ENCODE assay signal across 8 cellular contexts in genomic region chr1:167553136-167554027, GRCh38. TPM values are rescaled to one million over a fixed set of nuclear protein-coding genes. Genes with fewer than 3 reads are reported as not detected.
DNase-seq lines count a peak whose midpoint lies in the region; ATAC-seq and TF ChIP-seq lines count a peak whose summit lies in the region.

CREG1 (minus strand) TSS chr1:167553762.

- H3K9me3 Mint-ChIP-seq in activated naive CD4-positive, alpha-beta T cell treated with anti-CD3 and anti-CD28 coated beads, Interleukin-2, amount 50 U/mL, for 24 hours, result no peaks in the 10 kb centered on the region

- H3K4me3 Mint-ChIP-seq in activated naive CD4-positive, alpha-beta T cell treated with anti-CD3 and anti-CD28 coated beads, Interleukin-2, amount 50 U/mL, for 24 hours, result peak within 1 kb of the TSS; percentile 94

- H3K27ac Mint-ChIP-seq in activated naive CD4-positive, alpha-beta T cell treated with anti-CD3 and anti-CD28 coated beads, Interleukin-2, amount 50 U/mL, for 24 hours, result peak within 1 kb of the TSS; percentile 46

- H3K4me1 Mint-ChIP-seq in activated naive CD4-positive, alpha-beta T cell treated with anti-CD3 and anti-CD28 coated beads, Interleukin-2, amount 50 U/mL, for 24 hours, result peaks cover 53% of the 10 kb centered on the region

- no peaks in the 10 kb centered on the region for H3K36me3 Mint-ChIP-seq in activated naive CD4-positive, alpha-beta T cell treated with anti-CD3 and anti-CD28 coated beads, Interleukin-2, amount 50 U/mL, for 24 hours

- H3K27me3 Mint-ChIP-seq in activated naive CD4-positive, alpha-beta T cell treated with anti-CD3 and anti-CD28 coated beads, Interleukin-2, amount 50 U/mL, for 24 hours, result no peaks in the 10 kb centered on the region

- H3K27me3 ChIP-seq in GM06990 (replicated peaks; ENCODE audit: control insufficient read depth, insufficient read depth, low read length), result no peaks in the 10 kb centered on the region

- H3K27ac ChIP-seq in temporal lobe (ENCODE audit: low read depth, low read length), result peak within 1 kb of the TSS; percentile 61

- DNase-seq in GM06990 (ENCODE audit: extremely low read depth, insufficient read length) (peak; percentile 93), NCI-H1092 (lab: John Stamatoyannopoulos, UW) (peak; percentile 74), globus pallidus (ENCODE audit: low spot score) (peak; percentile 94), occipital lobe (lab: John Stamatoyannopoulos, UW) (peak; percentile 91)

- no peak for TF ChIP-seq CTCF in GM06990 (IDR thresholded peaks at IDR 0.05; ENCODE audit: insufficient read depth, low read length, poor library complexity, severe bottlenecking)

- no peaks in the 10 kb centered on the region for H3K36me3 ChIP-seq in GM06990 (ENCODE audit: control insufficient read depth, insufficient read depth, low read length)

- peak within 1 kb of the TSS; percentile 74 for H3K4me3 ChIP-seq in GM06990 (replicated peaks; ENCODE audit: low read depth, low read length)

- ATAC-seq in HG02588 (IDR thresholded peaks at IDR 0.05; ENCODE audit: unreplicated experiment) (peak; percentile 98), SK-N-SH treated with all-trans-retinoic acid at 6 μM for 48 hours (peak; percentile 100)

TF ChIP-seq in SK-N-SH treated with all-trans-retinoic acid at 6 μM for 48 hours, 23 proteins besides CTCF, POLR2A, EP300 and RAD21:
- no peak for TF ChIP-seq POU6F1 (CRISPR knock-in tag; IDR thresholded peaks at IDR 0.05; ENCODE audit: borderline replicate concordance, low read depth)
- no peak for TF ChIP-seq BACH2 (CRISPR knock-in tag; IDR thresholded peaks at IDR 0.05; ENCODE audit: borderline replicate concordance)
- no peak for TF ChIP-seq PATZ1 (CRISPR knock-in tag; IDR thresholded peaks at IDR 0.05; ENCODE audit: borderline replicate concordance)
- no peak for TF ChIP-seq ZC3H10 (CRISPR knock-in tag; IDR thresholded peaks at IDR 0.05)
- no peak for TF ChIP-seq CREB5 (CRISPR knock-in tag; IDR thresholded peaks at IDR 0.05; ENCODE audit: low read depth)
- TF ChIP-seq CSDC2 (CRISPR knock-in tag; IDR thresholded peaks at IDR 0.05), result 0 out of 2 replicates have a peak, but pooled peaks have one; percentile 73
- TF ChIP-seq ZNF70 (CRISPR knock-in tag; IDR thresholded peaks at IDR 0.05), result no peak
- no peak for TF ChIP-seq CSRNP3 (CRISPR knock-in tag; IDR thresholded peaks at IDR 0.05)
- no peak for TF ChIP-seq RARB (CRISPR knock-in tag; IDR thresholded peaks at IDR 0.05)
- TF ChIP-seq ZFP3 (CRISPR knock-in tag; IDR thresholded peaks at IDR 0.05), result 0 out of 2 replicates have a peak, but pooled peaks have one; percentile 17
- no peak for TF ChIP-seq TCF4 (CRISPR knock-in tag; IDR thresholded peaks at IDR 0.05; ENCODE audit: borderline replicate concordance)
- no peak for TF ChIP-seq ESRRG (CRISPR knock-in tag; IDR thresholded peaks at IDR 0.05)

RNA-seq across cellular contexts. Expression of gene CREG1, which starts in this region (rescaled TPM):
- total RNA-seq in occipital lobe, result 45.4 TPM
- 30.7 TPM for total RNA-seq in temporal lobe

Comparison
In these comparisons a context has a peak if more than half of its experiments do, and no peak if none do; other contexts are left out.
1. Peak in every context shown above with its lines: DNase-seq, ATAC-seq, H3K4me3 ChIP-seq and H3K27ac ChIP-seq.